Comparison of ENCODE assay signal across 21 cellular contexts in the genomic region with DNA sequence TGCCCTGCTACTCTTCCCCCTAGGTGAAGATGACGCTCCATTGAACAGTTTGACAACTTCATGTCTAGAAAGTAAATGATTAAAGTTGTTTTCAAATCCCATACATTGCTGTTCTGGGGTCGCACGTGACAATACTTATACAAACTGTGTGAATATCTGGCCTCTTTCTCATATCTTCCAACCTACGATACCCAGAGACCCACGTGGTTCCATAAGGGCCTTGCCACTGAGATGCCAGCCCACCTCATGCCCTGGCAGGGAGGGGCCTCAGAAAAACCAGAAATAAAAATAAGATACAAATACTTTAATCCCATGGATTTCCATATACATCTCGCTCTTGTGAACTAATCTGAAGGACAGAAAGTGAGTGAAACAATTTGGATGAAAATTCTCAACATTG. TPM values are rescaled to one million over a fixed set of nuclear protein-coding genes. Genes with fewer than 3 reads are reported as not detected.
DNase-seq lines count a peak whose midpoint lies in the region; ATAC-seq lines count a peak whose summit lies in the region.
"Had no signal": no experiment of that assay in that cellular context is flagged by ENCODE, and none has a peak within 500 bp of the region (broad histone marks: within the 10 kb centered on the region; RNA-seq: fewer than 3 reads in every experiment).

No MANE protein-coding gene starts in this region.

- H3K27ac Mint-ChIP-seq in activated T-cell treated with anti-CD3 and anti-CD28 coated beads, Interleukin-2, amount 50 U/mL, for 24 hours, result peak overlapping the region; percentile 97
- peak overlapping the region; percentile 98 for H3K27ac Mint-ChIP-seq in activated CD8-positive, alpha-beta T cell treated with anti-CD3 and anti-CD28 coated beads, Interleukin-2, amount 10 ng/mL, durations not matched to agents 7 days and 5 days
- peak overlapping the region; percentile 92 for H3K27ac Mint-ChIP-seq in activated naive CD8-positive, alpha-beta T cell treated with anti-CD3 and anti-CD28 coated beads, Interleukin-2, amount 50 U/mL, for 24 hours
- H3K27ac Mint-ChIP-seq in stimulated activated effector memory CD8-positive, alpha-beta T cell treated with anti-CD3 and anti-CD28 coated beads, Interleukin-12 subunit alpha, Interleukin-12 subunit beta, amount 100 ng/mL, for 72 hours, result peak overlapping the region; percentile 98
- H3K27ac Mint-ChIP-seq: GM23338 had no signal

- no peaks in the 10 kb centered on the region for H3K9me3 Mint-ChIP-seq in activated T-cell treated with anti-CD3 and anti-CD28 coated beads, Interleukin-2, amount 50 U/mL, for 24 hours
- no peaks in the 10 kb centered on the region for H3K9me3 Mint-ChIP-seq in activated CD8-positive, alpha-beta T cell treated with anti-CD3 and anti-CD28 coated beads, Interleukin-2, amount 10 ng/mL, durations not matched to agents 7 days and 5 days (ENCODE audit: insufficient read depth)
- H3K9me3 Mint-ChIP-seq in activated naive CD8-positive, alpha-beta T cell treated with anti-CD3 and anti-CD28 coated beads, Interleukin-2, amount 50 U/mL, for 24 hours, result no peaks in the 10 kb centered on the region
- H3K9me3 Mint-ChIP-seq in stimulated activated effector memory CD8-positive, alpha-beta T cell treated with anti-CD3 and anti-CD28 coated beads, Interleukin-12 subunit alpha, Interleukin-12 subunit beta, amount 100 ng/mL, for 72 hours, result no peaks in the 10 kb centered on the region

- no peaks in the 10 kb centered on the region for H3K27me3 ChIP-seq in HAP-1 (ENCODE audit: low read depth)
- H3K27me3 ChIP-seq: BLaER1, MG63 had no signal

- H3K4me1 ChIP-seq in HAP-1, result no peaks in the 10 kb centered on the region
- H3K4me1 ChIP-seq: BLaER1 had no signal

- H3K36me3 ChIP-seq in HAP-1 (replicated peaks), result no peaks in the 10 kb centered on the region
- H3K36me3 ChIP-seq: BLaER1, MG63 had no signal

- peaks cover 54% of the 10 kb centered on the region for H3K36me3 Mint-ChIP-seq in activated T-cell treated with anti-CD3 and anti-CD28 coated beads, Interleukin-2, amount 50 U/mL, for 24 hours (ENCODE audit: low read depth)
- H3K36me3 Mint-ChIP-seq in activated CD8-positive, alpha-beta T cell treated with anti-CD3 and anti-CD28 coated beads, Interleukin-2, amount 10 ng/mL, durations not matched to agents 7 days and 5 days (ENCODE audit: low read depth), result peaks cover 80% of the 10 kb centered on the region
- H3K36me3 Mint-ChIP-seq in activated naive CD8-positive, alpha-beta T cell treated with anti-CD3 and anti-CD28 coated beads, Interleukin-2, amount 50 U/mL, for 24 hours (ENCODE audit: low read depth), result peaks cover 62% of the 10 kb centered on the region
- peaks cover 74% of the 10 kb centered on the region for H3K36me3 Mint-ChIP-seq in stimulated activated effector memory CD8-positive, alpha-beta T cell treated with anti-CD3 and anti-CD28 coated beads, Interleukin-12 subunit alpha, Interleukin-12 subunit beta, amount 100 ng/mL, for 72 hours
- H3K36me3 Mint-ChIP-seq: CD4-positive, alpha-beta memory T cell had no signal

- no peak overlapping the region for H3K4me3 ChIP-seq in HAP-1
- H3K4me3 ChIP-seq: BLaER1, GM23338, MG63 had no signal

- CTCF ChIA-PET in activated CD8-positive, alpha-beta T cell treated with anti-CD3 and anti-CD28 coated beads, Interleukin-2, amount 10 ng/mL, durations not matched to agents 7 days and 5 days (lab: Charles Lee), result interaction anchor here (1.3 kb wide), 1 partner anchor 24 kb away, joined by 7 read pairs; no protein-coding TSS in a partner anchor

- DNase-seq in activated T-cell treated with anti-CD3 and anti-CD28 coated beads, Interleukin-2, amount 50 U/mL, for 24 hours, result no peak
- no peak for DNase-seq in activated T-cell treated with anti-CD3 and anti-CD28 coated beads for 4 hours
- no peak for DNase-seq in activated CD8-positive, alpha-beta T cell treated with anti-CD3 and anti-CD28 coated beads, Interleukin-2, amount 10 ng/mL, durations not matched to agents 7 days and 5 days
- DNase-seq in activated naive CD8-positive, alpha-beta T cell treated with anti-CD3 and anti-CD28 coated beads, Interleukin-2, amount 50 U/mL, for 24 hours, result no peak
- no peak for DNase-seq in stimulated activated effector memory CD8-positive, alpha-beta T cell treated with anti-CD3 and anti-CD28 coated beads, Interleukin-12 subunit alpha, Interleukin-12 subunit beta, amount 100 ng/mL, for 72 hours (ENCODE audit: low spot score in 2 of 2)
- no peak for DNase-seq in HAP-1 (ENCODE audit: low spot score in 2 of 2)
- DNase-seq: CD4-positive, alpha-beta memory T cell; DMS53; Kasumi-1; MG63; NCI-H1092; NCI-H1436 treated with DMSO at 0.1 percent for 48 hours; NCI-H2029; NCI-H345; NCI-H526; PC-3; RPMI8226 had no signal

- H3K9me3 ChIP-seq in HAP-1, result no peaks in the 10 kb centered on the region
- H3K9me3 ChIP-seq: BLaER1, MG63 had no signal

- in situ Hi-C loops in HAP-1 (cut with MboI; ENCODE audit: low sequenced_read_pairs), result no loop called here

- POLR2A ChIA-PET in activated CD8-positive, alpha-beta T cell treated with anti-CD3 and anti-CD28 coated beads, Interleukin-2, amount 10 ng/mL, durations not matched to agents 7 days and 5 days (lab: Charles Lee), result no interaction called here

- H3K4me3 Mint-ChIP-seq in activated T-cell treated with anti-CD3 and anti-CD28 coated beads, Interleukin-2, amount 50 U/mL, for 24 hours, result peak overlapping the region; percentile 89
- H3K4me3 Mint-ChIP-seq in activated CD8-positive, alpha-beta T cell treated with anti-CD3 and anti-CD28 coated beads, Interleukin-2, amount 10 ng/mL, durations not matched to agents 7 days and 5 days, result no peak overlapping the region
- peak overlapping the region; percentile 90 for H3K4me3 Mint-ChIP-seq in activated naive CD8-positive, alpha-beta T cell treated with anti-CD3 and anti-CD28 coated beads, Interleukin-2, amount 50 U/mL, for 24 hours
- peak overlapping the region; percentile 96 for H3K4me3 Mint-ChIP-seq in stimulated activated effector memory CD8-positive, alpha-beta T cell treated with anti-CD3 and anti-CD28 coated beads, Interleukin-12 subunit alpha, Interleukin-12 subunit beta, amount 100 ng/mL, for 72 hours
- H3K4me3 Mint-ChIP-seq: CD4-positive, alpha-beta memory T cell; GM23338 had no signal

- H3K4me1 Mint-ChIP-seq in activated T-cell treated with anti-CD3 and anti-CD28 coated beads, Interleukin-2, amount 50 U/mL, for 24 hours (ENCODE audit: low read depth), result peaks cover 50% of the 10 kb centered on the region
- peaks cover 78% of the 10 kb centered on the region for H3K4me1 Mint-ChIP-seq in activated CD8-positive, alpha-beta T cell treated with anti-CD3 and anti-CD28 coated beads, Interleukin-2, amount 10 ng/mL, durations not matched to agents 7 days and 5 days (ENCODE audit: low read depth)
- H3K4me1 Mint-ChIP-seq in activated naive CD8-positive, alpha-beta T cell treated with anti-CD3 and anti-CD28 coated beads, Interleukin-2, amount 50 U/mL, for 24 hours, result peaks cover 52% of the 10 kb centered on the region
- H3K4me1 Mint-ChIP-seq in stimulated activated effector memory CD8-positive, alpha-beta T cell treated with anti-CD3 and anti-CD28 coated beads, Interleukin-12 subunit alpha, Interleukin-12 subunit beta, amount 100 ng/mL, for 72 hours, result peaks cover 67% of the 10 kb centered on the region
- H3K4me1 Mint-ChIP-seq: GM23338 had no signal

- ATAC-seq in activated CD8-positive, alpha-beta T cell treated with anti-CD3 and anti-CD28 coated beads, Interleukin-2, amount 10 ng/mL, durations not matched to agents 7 days and 5 days, result no peak
- ATAC-seq in activated naive CD8-positive, alpha-beta T cell treated with anti-CD3 and anti-CD28 coated beads, Interleukin-2, amount 50 U/mL, for 24 hours, result no peak
- no peak for ATAC-seq in stimulated activated effector memory CD8-positive, alpha-beta T cell treated with anti-CD3 and anti-CD28 coated beads, Interleukin-12 subunit alpha, Interleukin-12 subunit beta, amount 100 ng/mL, for 72 hours
- ATAC-seq in HG03432 (IDR thresholded peaks at IDR 0.05; ENCODE audit: unreplicated experiment), result no peak
- ATAC-seq: GM23338, PC-3 had no signal

- H3K27me3 Mint-ChIP-seq in activated T-cell treated with anti-CD3 and anti-CD28 coated beads, Interleukin-2, amount 50 U/mL, for 24 hours, result no peaks in the 10 kb centered on the region
- H3K27me3 Mint-ChIP-seq in activated CD8-positive, alpha-beta T cell treated with anti-CD3 and anti-CD28 coated beads, Interleukin-2, amount 10 ng/mL, durations not matched to agents 7 days and 5 days (ENCODE audit: low read depth), result no peaks in the 10 kb centered on the region
- H3K27me3 Mint-ChIP-seq in activated naive CD8-positive, alpha-beta T cell treated with anti-CD3 and anti-CD28 coated beads, Interleukin-2, amount 50 U/mL, for 24 hours, result no peaks in the 10 kb centered on the region

RNA-seq across cellular contexts. Expression of a gene that starts 4.5 kb away (rescaled TPM):
- 100 to 1,000 TPM; 354 to 368 TPM for total RNA-seq in activated CD8-positive, alpha-beta T cell treated with anti-CD3 and anti-CD28 coated beads, Interleukin-2, amount 10 ng/mL, durations not matched to agents 7 days and 5 days
- total RNA-seq: A673; CD4-positive, alpha-beta memory T cell; GM23338; PC-3 had no signal

RNA-seq across cellular contexts. Expression of a gene that starts 20.0 kb away (rescaled TPM):
- 1 to 10 TPM; 9.0 to 9.9 TPM for total RNA-seq in activated CD8-positive, alpha-beta T cell treated with anti-CD3 and anti-CD28 coated beads, Interleukin-2, amount 10 ng/mL, durations not matched to agents 7 days and 5 days
- total RNA-seq: A673; CD4-positive, alpha-beta memory T cell; GM23338; PC-3 had no signal

RNA-seq across cellular contexts. Expression of a gene that starts 53.5 kb away (rescaled TPM):
- under 1 TPM; 0.32 to 0.47 TPM for total RNA-seq in activated CD8-positive, alpha-beta T cell treated with anti-CD3 and anti-CD28 coated beads, Interleukin-2, amount 10 ng/mL, durations not matched to agents 7 days and 5 days
- total RNA-seq: A673; CD4-positive, alpha-beta memory T cell; GM23338; PC-3 had no signal
